Comparison of ENCODE assay signal across 1 cellular context in genomic region chr9:125749951-125750655, GRCh38.
A peak's percentile ranks its signal among the peaks of the same experiment; 100 is the strongest.
TF ChIP-seq lines count a peak whose summit lies in the region.

No MANE protein-coding gene starts in this region.

TF ChIP-seq in HepG2, 621 proteins besides CTCF, POLR2A, EP300 and RAD21 (continued from another document):
- 0 out of 2 replicates have a peak, but pooled peaks have one; percentile 11 for TF ChIP-seq PAXIP1 (CRISPR knock-in tag; conservative IDR thresholded peaks at IDR 0.05)
- no peak for TF ChIP-seq SP2 (CRISPR knock-in tag; IDR thresholded peaks at IDR 0.05)
- no peak for TF ChIP-seq MATR3 (CRISPR knock-in tag; IDR thresholded peaks at IDR 0.05)
- TF ChIP-seq NFE2L2 (IDR thresholded peaks at IDR 0.05; ENCODE audit: low read length): no peak
- TF ChIP-seq MBNL3 (CRISPR knock-in tag; conservative IDR thresholded peaks at IDR 0.05): no peak
- TF ChIP-seq BCL6 (CRISPR knock-in tag; IDR thresholded peaks at IDR 0.05): peak; percentile 59
- TF ChIP-seq NFIC (IDR thresholded peaks at IDR 0.05; ENCODE audit: low read length): no peak
- no peak for TF ChIP-seq STAT5B (CRISPR knock-in tag; IDR thresholded peaks at IDR 0.05)
